ENCODE assay signal across 1 cellular context in the genomic region with DNA sequence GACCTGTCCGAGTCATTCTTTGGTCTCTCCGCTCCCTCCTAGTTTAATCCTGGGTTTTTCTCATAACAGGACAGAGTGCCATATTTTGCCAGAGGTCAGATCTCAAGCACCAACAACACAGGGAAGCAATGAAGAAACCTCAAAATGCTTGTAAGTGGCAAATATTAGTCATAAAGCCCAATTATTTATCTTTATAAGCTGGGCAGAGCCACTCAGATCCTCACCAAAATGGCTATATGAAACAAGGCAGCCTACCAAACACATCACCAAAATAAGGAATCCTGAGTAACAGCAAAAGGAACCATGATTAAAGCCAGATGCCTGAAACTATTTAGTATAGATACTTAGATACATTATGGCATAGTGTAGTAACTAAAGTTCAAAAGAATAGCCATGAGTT.
TF ChIP-seq lines count a peak whose summit lies in the region.

No MANE protein-coding gene starts in this region.

TF ChIP-seq in SK-N-SH, 30 proteins besides CTCF, POLR2A, EP300 and RAD21:
- TF ChIP-seq, protein P1, sequence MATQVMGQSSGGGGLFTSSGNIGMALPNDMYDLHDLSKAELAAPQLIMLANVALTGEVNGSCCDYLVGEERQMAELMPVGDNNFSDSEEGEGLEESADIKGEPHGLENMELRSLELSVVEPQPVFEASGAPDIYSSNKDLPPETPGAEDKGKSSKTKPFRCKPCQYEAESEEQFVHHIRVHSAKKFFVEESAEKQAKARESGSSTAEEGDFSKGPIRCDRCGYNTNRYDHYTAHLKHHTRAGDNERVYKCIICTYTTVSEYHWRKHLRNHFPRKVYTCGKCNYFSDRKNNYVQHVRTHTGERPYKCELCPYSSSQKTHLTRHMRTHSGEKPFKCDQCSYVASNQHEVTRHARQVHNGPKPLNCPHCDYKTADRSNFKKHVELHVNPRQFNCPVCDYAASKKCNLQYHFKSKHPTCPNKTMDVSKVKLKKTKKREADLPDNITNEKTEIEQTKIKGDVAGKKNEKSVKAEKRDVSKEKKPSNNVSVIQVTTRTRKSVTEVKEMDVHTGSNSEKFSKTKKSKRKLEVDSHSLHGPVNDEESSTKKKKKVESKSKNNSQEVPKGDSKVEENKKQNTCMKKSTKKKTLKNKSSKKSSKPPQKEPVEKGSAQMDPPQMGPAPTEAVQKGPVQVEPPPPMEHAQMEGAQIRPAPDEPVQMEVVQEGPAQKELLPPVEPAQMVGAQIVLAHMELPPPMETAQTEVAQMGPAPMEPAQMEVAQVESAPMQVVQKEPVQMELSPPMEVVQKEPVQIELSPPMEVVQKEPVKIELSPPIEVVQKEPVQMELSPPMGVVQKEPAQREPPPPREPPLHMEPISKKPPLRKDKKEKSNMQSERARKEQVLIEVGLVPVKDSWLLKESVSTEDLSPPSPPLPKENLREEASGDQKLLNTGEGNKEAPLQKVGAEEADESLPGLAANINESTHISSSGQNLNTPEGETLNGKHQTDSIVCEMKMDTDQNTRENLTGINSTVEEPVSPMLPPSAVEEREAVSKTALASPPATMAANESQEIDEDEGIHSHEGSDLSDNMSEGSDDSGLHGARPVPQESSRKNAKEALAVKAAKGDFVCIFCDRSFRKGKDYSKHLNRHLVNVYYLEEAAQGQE (IDR thresholded peaks at IDR 0.05; ENCODE audit: low read depth, low read length): no peak
